In the genomic region with DNA sequence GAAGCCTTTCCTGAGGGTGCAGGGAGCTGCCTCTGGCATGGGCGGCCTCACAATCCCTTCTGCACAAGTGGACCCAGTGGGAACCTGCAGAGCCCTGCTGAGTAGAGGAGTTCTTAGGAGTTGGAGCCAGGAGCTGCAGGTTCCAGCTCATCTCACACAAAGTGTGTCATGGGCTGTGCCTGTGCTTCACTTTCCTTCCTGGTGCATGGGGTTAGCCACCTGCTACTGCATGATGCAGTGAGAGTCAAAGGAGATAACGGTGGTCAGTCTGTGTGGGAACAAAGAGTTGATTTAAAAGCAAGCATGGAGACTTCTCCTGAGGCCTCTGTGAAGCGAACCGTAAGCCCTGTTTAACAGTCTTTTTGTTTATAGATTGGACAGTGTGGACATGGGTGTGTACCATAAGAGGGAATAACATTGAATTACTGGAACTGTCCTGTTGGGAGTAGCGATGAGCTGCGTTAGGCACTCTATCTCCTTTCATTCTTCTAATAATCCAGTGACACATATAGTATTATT, we compare ENCODE assay signal across 11 cellular contexts.
DNase-seq lines count a peak whose midpoint lies in the region; ATAC-seq and TF ChIP-seq lines count a peak whose summit lies in the region.
"Had no signal": no experiment of that assay in that cellular context is flagged by ENCODE, and none has a peak within 500 bp of the region (broad histone marks: within the 10 kb centered on the region; RNA-seq: fewer than 3 reads in every experiment).

No MANE protein-coding gene starts in this region.

- H3K4me3 ChIP-seq in AG10803 (ENCODE audit: low read length): no peak overlapping the region
- H3K4me3 ChIP-seq: tibial nerve had no signal

- no peak overlapping the region for H3K4me3 Mint-ChIP-seq in activated CD4-positive, alpha-beta memory T cell treated with anti-CD3 and anti-CD28 coated beads for 36 hours

- H3K4me1 Mint-ChIP-seq in activated CD4-positive, alpha-beta memory T cell treated with anti-CD3 and anti-CD28 coated beads for 36 hours (ENCODE audit: low read depth): peaks cover 1% of the 10 kb centered on the region

- H3K9me3 Mint-ChIP-seq in activated CD4-positive, alpha-beta memory T cell treated with anti-CD3 and anti-CD28 coated beads for 36 hours: no peaks in the 10 kb centered on the region

- CTCF ChIA-PET in activated CD4-positive, alpha-beta memory T cell treated with anti-CD3 and anti-CD28 coated beads for 36 hours (lab: Charles Lee): interaction anchor here (2.2 to 3.7 kb wide), 4 partner anchors 11 to 216 kb away, joined by 7 to 68 read pairs (median 18); no protein-coding TSS in a partner anchor

- intact Hi-C loops in activated CD4-positive, alpha-beta memory T cell treated with anti-CD3 and anti-CD28 coated beads for 36 hours (cut with micrococcal nuclease): loop anchor here (2.0 to 10.0 kb wide), 4 partner anchors 90 to 538 kb away; partner anchors contain the start of genes FOXL2 and FOXL2NB
- intact Hi-C loops in left colon (cut with DNase I, micrococcal nuclease): loop anchor here in 1 of 2 donors (5.0 kb wide), 1 partner anchor 214 kb away; no protein-coding TSS in a partner anchor

- DNase-seq in AG10803 (ENCODE audit: low read depth) (no peak), EH (ENCODE audit: low read depth) (peak; percentile 26), left colon (no peak), NCI-H345 (lab: John Stamatoyannopoulos, UW) (no peak)
- peak; percentile 37 for DNase-seq in activated CD4-positive, alpha-beta memory T cell treated with anti-CD3 and anti-CD28 coated beads for 36 hours
- DNase-seq: activated T-cell treated with anti-CD3 and anti-CD28 coated beads for 4 hours, Karpas-422, kidney had no signal

- ATAC-seq in left colon (peak; percentile 17), GM21423 (IDR thresholded peaks at IDR 0.05; ENCODE audit: unreplicated experiment) (no peak), GM18873 (IDR thresholded peaks at IDR 0.05; ENCODE audit: low FRiP score, unreplicated experiment) (no peak)

- TF ChIP-seq CTCF in AG10803 (conservative IDR thresholded peaks at IDR 0.05; ENCODE audit: low read length): peak; percentile 13; the same call in 1 of the 2 replicates

- peaks cover 2% of the 10 kb centered on the region for H3K27me3 Mint-ChIP-seq in activated CD4-positive, alpha-beta memory T cell treated with anti-CD3 and anti-CD28 coated beads for 36 hours

- POLR2A ChIA-PET in activated CD4-positive, alpha-beta memory T cell treated with anti-CD3 and anti-CD28 coated beads for 36 hours (lab: Charles Lee): no interaction called here

- no peaks in the 10 kb centered on the region for H3K36me3 Mint-ChIP-seq in activated CD4-positive, alpha-beta memory T cell treated with anti-CD3 and anti-CD28 coated beads for 36 hours

- no peak overlapping the region for H3K27ac Mint-ChIP-seq in activated CD4-positive, alpha-beta memory T cell treated with anti-CD3 and anti-CD28 coated beads for 36 hours

Comparison
In these comparisons a context has a peak if more than half of its experiments do, and no peak if none do; other contexts are left out.
1. DNase-seq: peak in EH (single experiment) and activated CD4-positive, alpha-beta memory T cell treated with anti-CD3 and anti-CD28 coated beads for 36 hours (single experiment); none in AG10803 (single experiment), left colon (0 of 2) and NCI-H345 (single experiment).